Comparison of ENCODE assay signal across 8 cellular contexts in the genomic region with DNA sequence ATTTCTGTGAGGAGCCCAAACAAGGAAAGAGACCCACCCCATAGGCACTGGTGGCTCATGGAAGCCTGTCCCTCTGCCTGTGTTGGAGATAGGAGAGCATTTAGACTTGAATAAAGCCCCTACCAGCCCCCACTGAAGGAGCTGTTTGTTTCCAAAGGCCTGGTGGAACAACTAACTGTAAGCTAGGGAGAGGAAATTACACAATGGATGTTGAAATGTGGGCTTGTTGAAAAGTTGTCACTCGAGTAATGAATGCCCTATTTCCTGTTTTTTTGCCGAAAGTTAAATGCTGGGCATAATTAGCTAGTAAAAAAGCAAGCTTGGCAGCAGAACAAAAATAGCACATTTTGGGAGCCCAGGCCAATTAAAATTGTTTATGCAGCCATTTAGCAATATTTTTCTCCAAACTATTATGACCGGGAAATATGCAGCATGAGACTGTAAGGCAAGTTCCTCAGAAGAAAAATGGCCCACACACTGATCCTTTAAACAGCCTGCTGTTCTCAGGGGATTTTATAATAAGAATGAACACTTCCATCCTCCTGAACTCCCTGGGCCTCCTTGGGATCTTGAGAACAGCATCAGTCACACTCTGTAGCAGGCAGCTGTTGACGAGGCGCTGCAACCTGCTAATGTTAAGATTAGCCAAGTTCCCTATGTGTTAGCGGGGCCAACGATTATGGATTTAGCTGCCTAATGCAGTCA. TPM values are rescaled to one million over a fixed set of nuclear protein-coding genes. Genes with fewer than 3 reads are reported as not detected.
A peak's percentile ranks its signal among the peaks of the same experiment; 100 is the strongest.
DNase-seq lines count a peak whose midpoint lies in the region; ATAC-seq and TF ChIP-seq lines count a peak whose summit lies in the region.

No MANE protein-coding gene starts in this region.

- peaks cover 0 to 12% (median 4%) of the 10 kb centered on the region in 5 donors for H3K27me3 Mint-ChIP-seq in naive thymus-derived CD8-positive, alpha-beta T cell

- H3K9me3 Mint-ChIP-seq in naive thymus-derived CD8-positive, alpha-beta T cell, result peaks cover 0 to 25% (median 11%) of the 10 kb centered on the region in 9 donors

- peak; percentile 10 for DNase-seq in NCI-H748 (lab: John Stamatoyannopoulos, UW; ENCODE audit: unreplicated experiment)
- no peak for DNase-seq in NCI-H748 treated with DMSO at 0.1 percent for 48 hours (lab: John Stamatoyannopoulos, UW)
- DNase-seq in colonic mucosa, result no peak
- DNase-seq in uterus, result peak in 1 of 2 donors; percentile 50
- DNase-seq in naive thymus-derived CD8-positive, alpha-beta T cell, result no peak
- no peak for DNase-seq in activated CD4-positive, alpha-beta T cell treated with anti-CD3 and anti-CD28 coated beads, Interleukin-2, amount 50 U/mL, for 1 hour

- no peak for TF ChIP-seq POLR2A in uterus (IDR thresholded peaks at IDR 0.05)

- 90 to 95% methylated on average over 5 to 6 of the region's 7 CpGs for WGBS in mesodermal cell (ENCODE audit: insufficient coverage in 2 of 2), 2 experiments

- peaks cover 1 to 21% (median 7%) of the 10 kb centered on the region in 4 donors for H3K4me1 Mint-ChIP-seq in naive thymus-derived CD8-positive, alpha-beta T cell

- H3K36me3 Mint-ChIP-seq in naive thymus-derived CD8-positive, alpha-beta T cell, result peaks cover 0 to 23% (median 2%) of the 10 kb centered on the region in 3 donors

- H3K4me1 ChIP-seq in colonic mucosa (no peaks in the 10 kb centered on the region), mesodermal cell (ENCODE audit: control insufficient read depth, insufficient read depth, low read length, poor library complexity, severe bottlenecking) (peaks cover 15% of the 10 kb centered on the region), uterus (no peaks in the 10 kb centered on the region)

- H3K4me3 ChIP-seq in colonic mucosa, result no peak overlapping the region
- H3K4me3 ChIP-seq in mesodermal cell (ENCODE audit: extremely low read depth, insufficient read depth, low read length, poor library complexity, severe bottlenecking), result no peak overlapping the region
- no peak overlapping the region for H3K4me3 ChIP-seq in uterus

- POLR2A ChIA-PET in naive thymus-derived CD8-positive, alpha-beta T cell (lab: Charles Lee), result interaction anchor here (0.6 kb wide), 1 partner anchor 33 kb away, joined by 4 read pairs; no protein-coding TSS in a partner anchor

- peak overlapping the region in 1 of 10 donors; percentile 50 for H3K27ac Mint-ChIP-seq in naive thymus-derived CD8-positive, alpha-beta T cell

- intact Hi-C loops in colonic mucosa (cut with DNase I), result no loop called here
- intact Hi-C loops in uterus (cut with DNase I; ENCODE audit: low total_unique reads), result loop anchor here (5.0 kb wide), 1 partner anchor 1772 kb away; no protein-coding TSS in a partner anchor

- H3K4me3 Mint-ChIP-seq in naive thymus-derived CD8-positive, alpha-beta T cell, result no peak overlapping the region

- TF ChIP-seq CTCF in colonic mucosa (IDR thresholded peaks at IDR 0.05) (no peak), uterus (IDR thresholded peaks at IDR 0.05) (no peak)

- H3K27me3 ChIP-seq in colonic mucosa, result no peaks in the 10 kb centered on the region
- H3K27me3 ChIP-seq in uterus, result no peaks in the 10 kb centered on the region

- ATAC-seq in naive thymus-derived CD8-positive, alpha-beta T cell, result no peak
- no peak for ATAC-seq in GM21381 (IDR thresholded peaks at IDR 0.05; ENCODE audit: unreplicated experiment)

- H3K36me3 ChIP-seq in colonic mucosa (no peaks in the 10 kb centered on the region), mesodermal cell (ENCODE audit: control insufficient read depth, insufficient read depth, low read length) (no peaks in the 10 kb centered on the region), uterus (no peaks in the 10 kb centered on the region)

- H3K27ac ChIP-seq in colonic mucosa, result peak overlapping the region; percentile 31
- peak overlapping the region; percentile 81 for H3K27ac ChIP-seq in mesodermal cell (ENCODE audit: low read depth, low read length, severe bottlenecking)
- peak overlapping the region; percentile 72 to 79 for H3K27ac ChIP-seq in uterus

- H3K9me3 ChIP-seq in colonic mucosa (no peaks in the 10 kb centered on the region), mesodermal cell (ENCODE audit: control insufficient read depth, low read length) (peaks cover 21% of the 10 kb centered on the region), uterus (no peaks in the 10 kb centered on the region)

- no peak overlapping the region for H3K9ac ChIP-seq in colonic mucosa (ENCODE audit: low read depth in 2 of 2, low read length in 2 of 2)

RNA-seq across cellular contexts. Expression of a gene that starts 38.6 kb away (rescaled TPM):
- total RNA-seq in colonic mucosa, result 10 to 100 TPM in 1 of 2 donors, 1 to 10 TPM in 1; 7.2 to 11.3 TPM
- 149 TPM for polyA plus RNA-seq in mesodermal cell (2013, experiment 1 of 2)
- 134 TPM for polyA plus RNA-seq in mesodermal cell (2013, experiment 2 of 2)
- 10 to 100 TPM; 22.4 to 45.2 (median 29.9) TPM for total RNA-seq in uterus
- under 1 TPM; 0.47 to 0.99 TPM for total RNA-seq in naive thymus-derived CD8-positive, alpha-beta T cell
- polyA plus RNA-seq in naive thymus-derived CD8-positive, alpha-beta T cell, result not detected

Comparison
In these comparisons a context has a peak if more than half of its experiments do, and no peak if none do; other contexts are left out.
1. H3K27ac ChIP-seq: peak in every context shown above with its lines; median percentile 81 in mesodermal cell; 76 in uterus; 31 in colonic mucosa.
2. RNA of a gene that starts 38.6 kb away (total RNA-seq): 22.4 to 45.2 TPM in uterus and 7.2 to 11.3 TPM in colonic mucosa; 0.47 to 0.99 TPM in naive thymus-derived CD8-positive, alpha-beta T cell; every median in the first group is over 4 times any median in the second.